Comparison of ENCODE assay signal across 1 cellular context in the genomic region with DNA sequence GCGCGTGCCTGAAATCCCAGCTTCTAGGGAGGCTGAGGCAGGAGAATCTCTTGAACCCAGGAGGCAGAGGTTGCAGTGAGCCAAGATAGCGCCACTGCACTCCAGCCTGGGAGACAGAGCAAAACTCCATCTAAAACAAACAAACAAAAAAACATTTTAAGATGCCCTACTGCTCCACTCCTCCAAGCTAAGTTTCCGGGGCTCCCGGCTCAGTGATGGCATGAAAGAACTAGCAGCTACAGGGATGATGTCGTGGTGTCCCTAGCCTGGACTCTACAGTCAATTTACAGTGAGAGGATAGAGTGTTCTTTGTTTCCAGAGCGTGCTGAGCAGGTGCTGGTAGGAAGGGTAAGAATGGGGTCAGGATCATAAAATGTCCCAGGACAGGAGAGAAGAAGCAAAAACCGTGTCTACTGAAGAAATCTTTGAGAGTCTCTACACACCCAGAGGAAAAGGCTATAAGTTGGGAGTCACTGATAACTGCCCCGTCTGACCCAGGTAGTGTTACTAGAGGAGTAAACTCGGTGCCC.
TF ChIP-seq lines count a peak whose summit lies in the region.

No MANE protein-coding gene starts in this region.

TF ChIP-seq in GM12878, 131 proteins besides CTCF, POLR2A, EP300 and RAD21:
- no peak for TF ChIP-seq ZBED1 (IDR thresholded peaks at IDR 0.05; ENCODE audit: borderline replicate concordance)
- no peak for TF ChIP-seq HDAC6 (IDR thresholded peaks at IDR 0.05; ENCODE audit: unreplicated experiment)
